11 cellular contexts compared by ENCODE assay signal in genomic region chr3:11156026-11156410, GRCh38. TPM values are rescaled to one million over a fixed set of nuclear protein-coding genes. Genes with fewer than 3 reads are reported as not detected.
DNase-seq lines count a peak whose midpoint lies in the region; ATAC-seq, FAIRE-seq and TF ChIP-seq lines count a peak whose summit lies in the region.
"Had no signal": no experiment of that assay in that cellular context is flagged by ENCODE, and none has a peak within 500 bp of the region (broad histone marks: within the 10 kb centered on the region; RNA-seq: fewer than 3 reads in every experiment).

No MANE protein-coding gene starts in this region.

- intact Hi-C loops in heart right ventricle (cut with DNase I) (loop anchor here in 6 of 10 donors (5.0 to 10.0 kb wide), 6 partner anchors 36 to 181 kb away; no protein-coding TSS in a partner anchor), heart left ventricle (cut with DNase I) (loop anchor here (5.0 to 10.0 kb wide), 5 partner anchors 46 to 181 kb away; no protein-coding TSS in a partner anchor), endothelial cell of umbilical vein (cut with micrococcal nuclease) (loop anchor here (5.0 kb wide), 1 partner anchor 496 kb away; no protein-coding TSS in a partner anchor), upper lobe of right lung (cut with DNase I) (loop anchor here (10.0 kb wide), 1 partner anchor 179 kb away; no protein-coding TSS in a partner anchor)

- 73 to 74% methylated on average over 4 of the region's 4 CpGs for WGBS in heart right ventricle, 2 donors
- 64 to 73% (median 68%) methylated on average over 4 of the region's 4 CpGs for WGBS in heart left ventricle, 4 donors

- H3K27me3 ChIP-seq in heart right ventricle (peaks cover 0 to 46% (median 27%) of the 10 kb centered on the region in 7 donors), heart left ventricle (peaks cover 0 to 24% (median 10%) of the 10 kb centered on the region in 9 donors), endothelial cell of umbilical vein (ENCODE audit: control insufficient read depth in 2 of 2, insufficient read depth in 2 of 2, low read length in 2 of 2) (no peaks in the 10 kb centered on the region), upper lobe of right lung (peaks cover 25% of the 10 kb centered on the region), SJCRH30 (peaks cover 9% of the 10 kb centered on the region; the same call in 1 of the 2 replicates)

- no peak for FAIRE-seq in endothelial cell of umbilical vein (lab: Jason Lieb, UNC)

- no TSS peak for BruUV-seq in endothelial cell of umbilical vein (replicated peaks; lab: Mats Ljungman, UMichigan)

- no peak overlapping the region for H2AFZ ChIP-seq in endothelial cell of umbilical vein (ENCODE audit: low read depth, low read length)

- peak overlapping the region; percentile 84 for H3K4me2 ChIP-seq in endothelial cell of umbilical vein (ENCODE audit: insufficient read depth, low read length)

- peaks cover 32% of the 10 kb centered on the region for H3K79me2 ChIP-seq in endothelial cell of umbilical vein (ENCODE audit: control insufficient read depth, insufficient read depth, low read length)

- TF ChIP-seq CTCF in heart right ventricle (IDR thresholded peaks at IDR 0.05) (no peak), heart left ventricle (IDR thresholded peaks at IDR 0.05) (no peak), endothelial cell of umbilical vein (IDR thresholded peaks at IDR 0.05; ENCODE audit: extremely low read depth in 1 of 2, insufficient read depth in 1 of 2, low read depth in 1 of 2, low read length in 2 of 2) (no peak), upper lobe of right lung (IDR thresholded peaks at IDR 0.05) (no peak)

- CTCF ChIA-PET in endothelial cell of umbilical vein (lab: Charles Lee): interaction anchor here (0.5 to 5.6 kb wide), 26 partner anchors 15 to 483 kb away, joined by 3 to 96 read pairs (median 6); partner anchors contain the start of gene ATG7

- peaks cover 0 to 32% (median 10%) of the 10 kb centered on the region in 9 donors for H3K4me1 ChIP-seq in heart right ventricle
- H3K4me1 ChIP-seq in heart left ventricle: peaks cover 0 to 64% (median 10%) of the 10 kb centered on the region in 12 donors
- H3K4me1 ChIP-seq in endothelial cell of umbilical vein (ENCODE audit: control insufficient read depth, extremely low read depth, insufficient read depth, low read length): peaks cover 13% of the 10 kb centered on the region
- H3K4me1 ChIP-seq in upper lobe of right lung: peaks cover 14% of the 10 kb centered on the region
- H3K4me1 ChIP-seq in SJCRH30: no peaks in the 10 kb centered on the region

- ATAC-seq in heart right ventricle (no peak), heart left ventricle (no peak), upper lobe of right lung (no peak), HG02884 (IDR thresholded peaks at IDR 0.05; ENCODE audit: unreplicated experiment) (no peak)
- ATAC-seq: naive thymus-derived CD8-positive, alpha-beta T cell had no signal

- DNase-seq in heart right ventricle (no peak), heart left ventricle (no peak), endothelial cell of umbilical vein (ENCODE audit: low read depth, low spot score) (no peak), mesenteric fat pad (ENCODE audit: low spot score) (peak; percentile 81), upper lobe of right lung (no peak), SJCRH30 (no peak), H4 (ENCODE audit: low spot score) (no peak)
- DNase-seq: CD4-positive, alpha-beta T cell; naive thymus-derived CD8-positive, alpha-beta T cell; NCI-H1048 had no signal

- H3K27ac ChIP-seq in heart right ventricle: no peak overlapping the region
- H3K27ac ChIP-seq in heart left ventricle: no peak overlapping the region
- H3K27ac ChIP-seq in endothelial cell of umbilical vein (ENCODE audit: insufficient read depth, low read depth, low read length): no peak overlapping the region
- H3K27ac ChIP-seq in upper lobe of right lung: no peak overlapping the region
- no peak overlapping the region for H3K27ac ChIP-seq in SJCRH30

- no peak for TF ChIP-seq POLR2A in heart left ventricle (IDR thresholded peaks at IDR 0.05)
- no peak for TF ChIP-seq POLR2A in endothelial cell of umbilical vein (IDR thresholded peaks at IDR 0.05; ENCODE audit: low read depth, low read length)

- H3K9ac ChIP-seq in endothelial cell of umbilical vein (replicated peaks; ENCODE audit: extremely low read depth, insufficient read depth, low read length): no peak overlapping the region

- H3K4me3 ChIP-seq in heart right ventricle (peak overlapping the region in 8 of 10 donors; percentile 5 to 62 (median 57)), heart left ventricle (peak overlapping the region in 6 of 12 donors; percentile 47 to 68 (median 60)), endothelial cell of umbilical vein (replicated peaks in 1 of 3; ENCODE audit: insufficient read depth in 1 of 3, low read depth in 1 of 3, low read length in 3 of 3) (peak overlapping the region in 1 of 3 experiments; percentile 79), upper lobe of right lung (peak overlapping the region; percentile 50), SJCRH30 (no peak overlapping the region)

- POLR2A ChIA-PET in endothelial cell of umbilical vein (lab: Charles Lee): interaction anchor here (0.9 kb wide), 1 partner anchor 179 kb away, joined by 3 read pairs; no protein-coding TSS in a partner anchor

- dilution Hi-C loops in endothelial cell of umbilical vein (cut with MboI; ENCODE audit: extremely low pct_ligation_motif_present, low sequenced_read_pairs): no loop called here

- H3K36me3 ChIP-seq in heart right ventricle (no peaks in the 10 kb centered on the region), heart left ventricle (no peaks in the 10 kb centered on the region), endothelial cell of umbilical vein (ENCODE audit: control insufficient read depth in 2 of 2, extremely low read depth in 1 of 2, insufficient read depth in 2 of 2, low read length in 2 of 2) (no peaks in the 10 kb centered on the region), upper lobe of right lung (no peaks in the 10 kb centered on the region), SJCRH30 (no peaks in the 10 kb centered on the region)

- H4K20me1 ChIP-seq in endothelial cell of umbilical vein (replicated peaks; ENCODE audit: control insufficient read depth, extremely low read depth, insufficient read depth, low read length): no peaks in the 10 kb centered on the region

- no peaks in the 10 kb centered on the region for H3K9me1 ChIP-seq in endothelial cell of umbilical vein (replicated peaks; ENCODE audit: control insufficient read depth, extremely low read depth, insufficient read depth, low read length)

- H3K9me3 ChIP-seq in heart right ventricle (no peaks in the 10 kb centered on the region), heart left ventricle (no peaks in the 10 kb centered on the region), endothelial cell of umbilical vein (replicated peaks; ENCODE audit: control insufficient read depth, insufficient read depth, low read length) (no peaks in the 10 kb centered on the region), upper lobe of right lung (no peaks in the 10 kb centered on the region), SJCRH30 (replicated peaks) (no peaks in the 10 kb centered on the region)

TF ChIP-seq in endothelial cell of umbilical vein, 7 proteins besides CTCF, POLR2A, EP300 and RAD21:
- TF ChIP-seq EZH2 (IDR thresholded peaks at IDR 0.05; ENCODE audit: borderline replicate concordance, low read depth, low read length, severe bottlenecking) (no peak), FOS (IDR thresholded peaks at IDR 0.05; ENCODE audit: borderline replicate concordance, insufficient read depth, low read length) (no peak), GATA2 (IDR thresholded peaks at IDR 0.05; ENCODE audit: insufficient read depth, insufficient read length, low read depth, low read length) (no peak), MYC (IDR thresholded peaks at IDR 0.05; ENCODE audit: low read depth, low read length) (no peak), JUN (IDR thresholded peaks at IDR 0.05; ENCODE audit: borderline replicate concordance, insufficient read depth, insufficient read length, low read depth) (no peak), POLR2AphosphoS5 (IDR thresholded peaks at IDR 0.05; ENCODE audit: insufficient read depth, low read depth, low read length) (no peak)
- TF ChIP-seq, protein P1, sequence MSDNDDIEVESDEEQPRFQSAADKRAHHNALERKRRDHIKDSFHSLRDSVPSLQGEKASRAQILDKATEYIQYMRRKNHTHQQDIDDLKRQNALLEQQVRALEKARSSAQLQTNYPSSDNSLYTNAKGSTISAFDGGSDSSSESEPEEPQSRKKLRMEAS (IDR thresholded peaks at IDR 0.05; ENCODE audit: insufficient read depth, insufficient read length): no peak
TF ChIP-seq in endothelial cell of umbilical vein: peak in this region for 0.

RNA-seq across cellular contexts. Expression of gene HRH1, which starts 1.7 kb away (rescaled TPM):
- 1 to 10 TPM in 8 of 10 donors, under 1 TPM in 2; 0.57 to 3.1 (median 1.5) TPM for total RNA-seq in heart right ventricle
- under 1 TPM; 0.74 to 0.80 TPM for polyA plus RNA-seq in heart right ventricle
- 1 to 10 TPM in 6 of 9 donors, under 1 TPM in 3; 0.40 to 4.3 (median 1.4) TPM for total RNA-seq in heart left ventricle
- 1 to 10 TPM in 1 of 2 donors, under 1 TPM in 1; 0.61 to 1.3 TPM for polyA plus RNA-seq in heart left ventricle
- total RNA-seq in endothelial cell of umbilical vein: 16.2 and 22.0 TPM in 2 replicates
- polyA plus RNA-seq in endothelial cell of umbilical vein: 21.2 and 23.4 TPM in 2 replicates
- polyA plus RNA-seq in endothelial cell of umbilical vein (2011; cell fraction: cytosol; rRNA removed): 13.6 and 15.2 TPM in 2 replicates
- polyA plus RNA-seq in endothelial cell of umbilical vein (2011; cell fraction: nucleus; rRNA removed): 14.4 and 15.0 TPM in 2 replicates
- 13.6 and 15.6 TPM in 2 replicates for polyA plus RNA-seq in endothelial cell of umbilical vein (2012)
- polyA minus RNA-seq in endothelial cell of umbilical vein: 54.7 and 62.5 TPM in 2 replicates
- polyA minus RNA-seq in endothelial cell of umbilical vein (2011; cell fraction: cytosol; rRNA and poly(A)+ RNA removed): 4.6 TPM
- polyA minus RNA-seq in endothelial cell of umbilical vein (2011; cell fraction: nucleus; rRNA and poly(A)+ RNA removed): 21.1 and 24.5 TPM in 2 replicates
- 3.8 TPM for total RNA-seq in mesenteric fat pad
- 12.0 TPM for total RNA-seq in upper lobe of right lung
- 0.04 TPM in 1 of 2 replicates, not detected in the other for total RNA-seq in SJCRH30 (2014; rRNA removed; shearing (Covaris generic))
- total RNA-seq in H4 (2014; rRNA removed; shearing (Covaris generic)): 1.9 and 3.9 TPM in 2 replicates
- total RNA-seq: CD4-positive, alpha-beta T cell; naive thymus-derived CD8-positive, alpha-beta T cell had no signal
- polyA plus RNA-seq: naive thymus-derived CD8-positive, alpha-beta T cell had no signal
